Comparison of ENCODE assay signal across 28 cellular contexts in genomic region chr7:37297546-37297945, GRCh38.
DNase-seq lines count a peak whose midpoint lies in the region; ATAC-seq, FAIRE-seq and TF ChIP-seq lines count a peak whose summit lies in the region.
"Had no signal": no experiment of that assay in that cellular context is flagged by ENCODE, and none has a peak within 500 bp of the region (broad histone marks: within the 10 kb centered on the region; RNA-seq: fewer than 3 reads in every experiment).

No MANE protein-coding gene starts in this region.

- CTCF ChIA-PET in HepG2 (lab: Yijun Ruan, JAX; ENCODE audit: low intra/inter-chr PET ratio, low total read pairs), result no interaction called here

- H3K4me1 Mint-ChIP-seq in endodermal cell, result no peaks in the 10 kb centered on the region
- H3K4me1 Mint-ChIP-seq: H9 had no signal

- TF ChIP-seq EP300 in HepG2 (IDR thresholded peaks at IDR 0.05; ENCODE audit: low read depth in 2 of 2, low read length in 2 of 2) (no peak), HepG2 (CRISPR knock-in tag; IDR thresholded peaks at IDR 0.05; ENCODE audit: borderline replicate concordance) (no peak)

- H3K36me3 ChIP-seq in liver (ENCODE audit: control insufficient read depth in 4 of 4, insufficient read depth in 3 of 4, low read depth in 1 of 4, low read length in 3 of 4), result peaks cover 0 to 6% (median 5%) of the 10 kb centered on the region in 4 donors
- no peaks in the 10 kb centered on the region for H3K36me3 ChIP-seq in HepG2 (replicated peaks in 1 of 2; ENCODE audit: control insufficient read depth in 1 of 2, insufficient read depth in 2 of 2, low read length in 2 of 2)
- peaks cover 47% of the 10 kb centered on the region for H3K36me3 ChIP-seq in endodermal cell (ENCODE audit: control insufficient read depth, insufficient read depth, low read length)
- H3K36me3 ChIP-seq: breast epithelium, ovary, right atrium auricular region had no signal

- no peak for ATAC-seq in HepG2
- no peak for ATAC-seq in HG02973 (IDR thresholded peaks at IDR 0.05; ENCODE audit: unreplicated experiment)
- ATAC-seq: effector memory CD8-positive, alpha-beta T cell; stimulated activated effector memory CD8-positive, alpha-beta T cell treated with anti-CD3 and anti-CD28 coated beads, Interleukin-12 subunit alpha, Interleukin-12 subunit beta, amount 100 ng/mL, for 72 hours had no signal

- DNase-seq in HepG2 (ENCODE audit: low spot score) (no peak), endodermal cell (no peak), lung microvascular endothelial cell (ENCODE audit: low read depth in 2 of 2) (peak; percentile 81 to 86), DMS79 treated with DMSO at 0.1 percent for 48 hours (lab: John Stamatoyannopoulos, UW) (no peak), NCI-H146 treated with DMSO at 0.1 percent for 48 hours (lab: John Stamatoyannopoulos, UW; ENCODE audit: unreplicated experiment) (no peak)
- DNase-seq: activated CD8-positive, alpha-beta memory T cell treated with anti-CD3 and anti-CD28 coated beads for 24 hours; activated T-cell treated with anti-CD3 and anti-CD28 coated beads, Interleukin-2, amount 50 U/mL, for 4 hours; amygdala; C1 segment of cervical spinal cord; effector memory CD8-positive, alpha-beta T cell; H9; KBM-7; NCI-H2081; NCI-H345; NCI-H774; ovary; stimulated activated CD4-positive, alpha-beta T cell treated with anti-CD3 and anti-CD28 coated beads, Interleukin-12 subunit alpha, Interleukin-12 subunit beta, amount 100 ng/mL, for 4 hours; stimulated activated CD4-positive, alpha-beta T cell treated with anti-CD3 and anti-CD28 coated beads, Interleukin-4, amount 100 ng/mL, for 24 hours; substantia nigra had no signal

- no TSS peak for BruUV-seq in HepG2 (replicated peaks; lab: Mats Ljungman, UMichigan)

- peaks cover 56% of the 10 kb centered on the region for H3K36me3 Mint-ChIP-seq in endodermal cell (ENCODE audit: low read depth)
- H3K36me3 Mint-ChIP-seq: type B pancreatic cell had no signal

- no peak for FAIRE-seq in HepG2 (lab: Jason Lieb, UNC)
- FAIRE-seq: HTR-8/SVneo had no signal

- POLR2A ChIA-PET in HepG2 (lab: Yijun Ruan, JAX), result no interaction called here

- H3K4me2 ChIP-seq in HepG2 (ENCODE audit: low read depth, low read length), result no peak overlapping the region

- H3K4me3 ChIP-seq in liver (ENCODE audit: low read depth in 1 of 3, low read length in 3 of 3), result no peak overlapping the region
- no peak overlapping the region for H3K4me3 ChIP-seq in HepG2 (replicated peaks in 1 of 3; ENCODE audit: insufficient read depth in 1 of 3, low read depth in 2 of 3, low read length in 3 of 3)
- H3K4me3 ChIP-seq in endodermal cell (ENCODE audit: low read length), result peak overlapping the region; percentile 30
- H3K4me3 ChIP-seq: breast epithelium, esophagus muscularis mucosa, ovary, right atrium auricular region had no signal

- H3K27ac ChIP-seq in liver (ENCODE audit: low read depth in 1 of 2, low read length in 2 of 2), result no peak overlapping the region
- no peak overlapping the region for H3K27ac ChIP-seq in HepG2 (ENCODE audit: extremely low read length, insufficient read depth, low read length)
- H3K27ac ChIP-seq in endodermal cell (ENCODE audit: low read depth, low read length), result no peak overlapping the region
- H3K27ac ChIP-seq: breast epithelium, ovary had no signal

- H3K4me3 Mint-ChIP-seq in endodermal cell, result no peak overlapping the region
- H3K4me3 Mint-ChIP-seq: activated T-cell treated with anti-CD3 and anti-CD28 coated beads, Interleukin-2, amount 50 U/mL, for 4 hours; effector memory CD8-positive, alpha-beta T cell; H9; stimulated activated effector memory CD8-positive, alpha-beta T cell treated with anti-CD3 and anti-CD28 coated beads, Interleukin-12 subunit alpha, Interleukin-12 subunit beta, amount 100 ng/mL, for 72 hours; T-helper 1 cell treated with Interleukin-12 subunit alpha and Interleukin-12 subunit beta and Interleukin-4 antibody, amounts not matched to agents 30 μg/mL and 1 μg/mL, for 36 hours; type B pancreatic cell had no signal

- H3K9me3 ChIP-seq in liver (ENCODE audit: control insufficient read depth in 4 of 4, low read length in 3 of 4) (peaks cover 0 to 4% (median 0%) of the 10 kb centered on the region in 4 donors), HepG2 (ENCODE audit: low read length) (no peaks in the 10 kb centered on the region), endodermal cell (ENCODE audit: control insufficient read depth, low read length) (peaks cover 58% of the 10 kb centered on the region)
- H3K9me3 ChIP-seq: breast epithelium, esophagus muscularis mucosa, ovary, right atrium auricular region had no signal

- intact Hi-C loops in HepG2 (cut with micrococcal nuclease; ENCODE audit: unreplicated experiment), result no loop called here

- in situ Hi-C loops in HepG2 (cut with HindIII; ENCODE audit: extremely low pct_ligation_motif_present, low pct_unique_long_range_greater_than_20kb), result no loop called here

- TF ChIP-seq CTCF in liver (IDR thresholded peaks at IDR 0.05; ENCODE audit: low read depth, low read length, missing input control) (no peak), HepG2 (CRISPR knock-in tag; IDR thresholded peaks at IDR 0.05) (no peak), endodermal cell (conservative IDR thresholded peaks at IDR 0.05) (no peak)

- H3K9me3 Mint-ChIP-seq in endodermal cell, result peaks cover 43% of the 10 kb centered on the region
- H3K9me3 Mint-ChIP-seq: activated T-cell treated with anti-CD3 and anti-CD28 coated beads, Interleukin-2, amount 50 U/mL, for 4 hours; effector memory CD8-positive, alpha-beta T cell; type B pancreatic cell had no signal

- TF ChIP-seq RAD21 in liver (IDR thresholded peaks at IDR 0.05) (no peak), HepG2 (CRISPR knock-in tag; IDR thresholded peaks at IDR 0.05) (no peak)

- H3K9ac ChIP-seq in liver (ENCODE audit: low read depth in 1 of 2, low read length in 2 of 2), result no peak overlapping the region
- no peak overlapping the region for H3K9ac ChIP-seq in HepG2 (ENCODE audit: insufficient read depth, low read depth, low read length)
- no peak overlapping the region for H3K9ac ChIP-seq in endodermal cell (ENCODE audit: extremely low read depth, low read length, poor library complexity, severe bottlenecking)

- H3K4me1 ChIP-seq in liver (ENCODE audit: control insufficient read depth in 4 of 4, insufficient read depth in 4 of 4, low read length in 3 of 4), result peaks cover 0 to 1% (median 0%) of the 10 kb centered on the region in 4 donors
- H3K4me1 ChIP-seq in HepG2 (ENCODE audit: insufficient read depth, low read length), result no peaks in the 10 kb centered on the region
- H3K4me1 ChIP-seq in endodermal cell (ENCODE audit: control insufficient read depth, insufficient read depth, low read length), result no peaks in the 10 kb centered on the region
- H3K4me1 ChIP-seq: breast epithelium, right atrium auricular region had no signal

- no peak overlapping the region for H2AFZ ChIP-seq in HepG2 (ENCODE audit: low read length)

- TF ChIP-seq POLR2A in HepG2 (IDR thresholded peaks at IDR 0.05; ENCODE audit: insufficient read depth in 1 of 2, low read depth in 2 of 2, low read length in 2 of 2), result no peak

- H3K27me3 ChIP-seq in liver (ENCODE audit: control insufficient read depth in 4 of 4, insufficient read depth in 4 of 4, low read length in 3 of 4) (no peaks in the 10 kb centered on the region), HepG2 (ENCODE audit: control insufficient read depth in 1 of 2, insufficient read depth in 2 of 2, low read length in 2 of 2) (no peaks in the 10 kb centered on the region), endodermal cell (ENCODE audit: control insufficient read depth, insufficient read depth, low read length, poor library complexity, severe bottlenecking) (no peaks in the 10 kb centered on the region)
- H3K27me3 ChIP-seq: breast epithelium, esophagus muscularis mucosa, ovary, right atrium auricular region had no signal

- no peaks in the 10 kb centered on the region for H3K79me2 ChIP-seq in HepG2 (ENCODE audit: insufficient read depth, low read length)

- peaks cover 2% of the 10 kb centered on the region for H3K27me3 Mint-ChIP-seq in endodermal cell (ENCODE audit: insufficient read depth)
- H3K27me3 Mint-ChIP-seq: effector memory CD8-positive, alpha-beta T cell; type B pancreatic cell had no signal

- H4K20me1 ChIP-seq in HepG2 (ENCODE audit: insufficient read depth, low read length), result no peaks in the 10 kb centered on the region

- no peak overlapping the region for H3K27ac Mint-ChIP-seq in endodermal cell
- H3K27ac Mint-ChIP-seq: effector memory CD8-positive, alpha-beta T cell; H9; stimulated activated effector memory CD8-positive, alpha-beta T cell treated with anti-CD3 and anti-CD28 coated beads, Interleukin-12 subunit alpha, Interleukin-12 subunit beta, amount 100 ng/mL, for 72 hours; T-helper 1 cell treated with Interleukin-12 subunit alpha and Interleukin-12 subunit beta and Interleukin-4 antibody, amounts not matched to agents 30 μg/mL and 1 μg/mL, for 36 hours; type B pancreatic cell had no signal

TF ChIP-seq in liver, 16 proteins besides CTCF, POLR2A, EP300 and RAD21 (continues in another document):
- TF ChIP-seq TAF1 (conservative IDR thresholded peaks at IDR 0.05) (no peak), JUND (IDR thresholded peaks at IDR 0.05) (peak; percentile 33 to 76)

TF ChIP-seq in HepG2, 621 proteins besides CTCF, POLR2A, EP300 and RAD21 (continues in another document):
- no peak for TF ChIP-seq ZNF790 (CRISPR knock-in tag; IDR thresholded peaks at IDR 0.05; ENCODE audit: borderline replicate concordance)
- TF ChIP-seq PHB2 (IDR thresholded peaks at IDR 0.05; ENCODE audit: partially characterized antibody), result no peak
- TF ChIP-seq ZNF605 (CRISPR knock-in tag; IDR thresholded peaks at IDR 0.05), result no peak
- no peak for TF ChIP-seq TIGD3 (CRISPR knock-in tag; IDR thresholded peaks at IDR 0.05; ENCODE audit: borderline replicate concordance)
- TF ChIP-seq NR2F1 (CRISPR knock-in tag; IDR thresholded peaks at IDR 0.05), result no peak
- TF ChIP-seq ZNF430 (CRISPR knock-in tag; IDR thresholded peaks at IDR 0.05), result no peak
- TF ChIP-seq LBX2 (CRISPR knock-in tag; IDR thresholded peaks at IDR 0.05; ENCODE audit: borderline replicate concordance), result no peak

Comparison
In these comparisons a context has a peak if more than half of its experiments do, and no peak if none do; other contexts are left out.
1. DNase-seq: peak in lung microvascular endothelial cell (2 of 2); none in HepG2 (single experiment), endodermal cell (single experiment), DMS79 treated with DMSO at 0.1 percent for 48 hours (single experiment) and NCI-H146 treated with DMSO at 0.1 percent for 48 hours (single experiment).